ENCODE assay signal across 1 cellular context in the genomic region with DNA sequence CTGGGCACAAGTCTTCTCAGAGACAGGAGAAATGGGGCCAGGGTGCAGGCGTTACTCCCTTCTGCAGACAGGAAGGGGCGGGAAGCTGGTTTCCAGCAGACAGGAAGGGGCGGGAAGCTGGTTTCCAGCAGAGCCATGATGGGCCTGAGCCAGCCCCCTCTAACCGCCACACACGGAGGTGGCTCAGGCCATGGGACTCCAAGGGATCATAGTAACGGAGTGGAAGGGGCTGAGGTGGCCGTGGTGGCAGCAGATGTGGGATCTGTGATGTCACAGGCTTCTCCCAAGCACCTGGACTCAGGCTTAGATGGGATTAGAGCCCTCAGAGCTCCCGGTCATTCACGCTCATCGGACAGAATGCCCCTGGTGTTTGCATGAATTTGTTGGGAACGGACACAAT.
TF ChIP-seq lines count a peak whose summit lies in the region.

No MANE protein-coding gene starts in this region.

TF ChIP-seq in HCT116, 20 proteins besides CTCF, POLR2A, EP300 and RAD21 (continued from another document):
- TF ChIP-seq, protein P1, sequence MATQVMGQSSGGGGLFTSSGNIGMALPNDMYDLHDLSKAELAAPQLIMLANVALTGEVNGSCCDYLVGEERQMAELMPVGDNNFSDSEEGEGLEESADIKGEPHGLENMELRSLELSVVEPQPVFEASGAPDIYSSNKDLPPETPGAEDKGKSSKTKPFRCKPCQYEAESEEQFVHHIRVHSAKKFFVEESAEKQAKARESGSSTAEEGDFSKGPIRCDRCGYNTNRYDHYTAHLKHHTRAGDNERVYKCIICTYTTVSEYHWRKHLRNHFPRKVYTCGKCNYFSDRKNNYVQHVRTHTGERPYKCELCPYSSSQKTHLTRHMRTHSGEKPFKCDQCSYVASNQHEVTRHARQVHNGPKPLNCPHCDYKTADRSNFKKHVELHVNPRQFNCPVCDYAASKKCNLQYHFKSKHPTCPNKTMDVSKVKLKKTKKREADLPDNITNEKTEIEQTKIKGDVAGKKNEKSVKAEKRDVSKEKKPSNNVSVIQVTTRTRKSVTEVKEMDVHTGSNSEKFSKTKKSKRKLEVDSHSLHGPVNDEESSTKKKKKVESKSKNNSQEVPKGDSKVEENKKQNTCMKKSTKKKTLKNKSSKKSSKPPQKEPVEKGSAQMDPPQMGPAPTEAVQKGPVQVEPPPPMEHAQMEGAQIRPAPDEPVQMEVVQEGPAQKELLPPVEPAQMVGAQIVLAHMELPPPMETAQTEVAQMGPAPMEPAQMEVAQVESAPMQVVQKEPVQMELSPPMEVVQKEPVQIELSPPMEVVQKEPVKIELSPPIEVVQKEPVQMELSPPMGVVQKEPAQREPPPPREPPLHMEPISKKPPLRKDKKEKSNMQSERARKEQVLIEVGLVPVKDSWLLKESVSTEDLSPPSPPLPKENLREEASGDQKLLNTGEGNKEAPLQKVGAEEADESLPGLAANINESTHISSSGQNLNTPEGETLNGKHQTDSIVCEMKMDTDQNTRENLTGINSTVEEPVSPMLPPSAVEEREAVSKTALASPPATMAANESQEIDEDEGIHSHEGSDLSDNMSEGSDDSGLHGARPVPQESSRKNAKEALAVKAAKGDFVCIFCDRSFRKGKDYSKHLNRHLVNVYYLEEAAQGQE (IDR thresholded peaks at IDR 0.05; ENCODE audit: low read depth), result no peak
- TF ChIP-seq, protein P2, sequence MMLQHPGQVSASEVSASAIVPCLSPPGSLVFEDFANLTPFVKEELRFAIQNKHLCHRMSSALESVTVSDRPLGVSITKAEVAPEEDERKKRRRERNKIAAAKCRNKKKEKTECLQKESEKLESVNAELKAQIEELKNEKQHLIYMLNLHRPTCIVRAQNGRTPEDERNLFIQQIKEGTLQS (IDR thresholded peaks at IDR 0.05), result no peak
- TF ChIP-seq EZH2 (IDR thresholded peaks at IDR 0.05) (no peak), SP1 (IDR thresholded peaks at IDR 0.05; ENCODE audit: low read depth) (no peak), CEBPB (IDR thresholded peaks at IDR 0.05; ENCODE audit: low read depth) (no peak), ZFX (IDR thresholded peaks at IDR 0.05) (no peak), EZH2phosphoT487 (IDR thresholded peaks at IDR 0.05; ENCODE audit: borderline replicate concordance) (no peak), ELF1 (IDR thresholded peaks at IDR 0.05; ENCODE audit: borderline replicate concordance, low read depth) (no peak), JUND (IDR thresholded peaks at IDR 0.05) (no peak), EGR1 (IDR thresholded peaks at IDR 0.05; ENCODE audit: low read depth) (no peak), FOSL1 (IDR thresholded peaks at IDR 0.05; ENCODE audit: low read depth) (no peak), ZNF274 (IDR thresholded peaks at IDR 0.05; ENCODE audit: low read depth, low read length) (no peak), TCF7L2 (IDR thresholded peaks at IDR 0.05; ENCODE audit: borderline replicate concordance, extremely low read depth, insufficient read depth, insufficient read length) (no peak)
- TF ChIP-seq, protein P3, sequence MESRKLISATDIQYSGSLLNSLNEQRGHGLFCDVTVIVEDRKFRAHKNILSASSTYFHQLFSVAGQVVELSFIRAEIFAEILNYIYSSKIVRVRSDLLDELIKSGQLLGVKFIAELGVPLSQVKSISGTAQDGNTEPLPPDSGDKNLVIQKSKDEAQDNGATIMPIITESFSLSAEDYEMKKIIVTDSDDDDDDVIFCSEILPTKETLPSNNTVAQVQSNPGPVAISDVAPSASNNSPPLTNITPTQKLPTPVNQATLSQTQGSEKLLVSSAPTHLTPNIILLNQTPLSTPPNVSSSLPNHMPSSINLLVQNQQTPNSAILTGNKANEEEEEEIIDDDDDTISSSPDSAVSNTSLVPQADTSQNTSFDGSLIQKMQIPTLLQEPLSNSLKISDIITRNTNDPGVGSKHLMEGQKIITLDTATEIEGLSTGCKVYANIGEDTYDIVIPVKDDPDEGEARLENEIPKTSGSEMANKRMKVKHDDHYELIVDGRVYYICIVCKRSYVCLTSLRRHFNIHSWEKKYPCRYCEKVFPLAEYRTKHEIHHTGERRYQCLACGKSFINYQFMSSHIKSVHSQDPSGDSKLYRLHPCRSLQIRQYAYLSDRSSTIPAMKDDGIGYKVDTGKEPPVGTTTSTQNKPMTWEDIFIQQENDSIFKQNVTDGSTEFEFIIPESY (IDR thresholded peaks at IDR 0.05; ENCODE audit: extremely low read depth, insufficient replicate concordance, low read length), result no peak
